In genomic region chr16:85475233-85475632, GRCh38 we compare ENCODE assay signal across 22 cellular contexts.
DNase-seq lines count a peak whose midpoint lies in the region; ATAC-seq and TF ChIP-seq lines count a peak whose summit lies in the region.
"Had no signal": no experiment of that assay in that cellular context is flagged by ENCODE, and none has a peak within 500 bp of the region (broad histone marks: within the 10 kb centered on the region; RNA-seq: fewer than 3 reads in every experiment).

No MANE protein-coding gene starts in this region.

- H2AFZ ChIP-seq in mesenchymal stem cell (ENCODE audit: low read depth, low read length): no peak overlapping the region

- H2BK15ac ChIP-seq in mesenchymal stem cell (ENCODE audit: low read depth, poor library complexity, severe bottlenecking): no peak overlapping the region

- no peak overlapping the region for H3K9ac ChIP-seq in mesenchymal stem cell (ENCODE audit: low read length)

- H3K4me3 Mint-ChIP-seq in WTC11: no peak overlapping the region
- H3K4me3 Mint-ChIP-seq in natural killer cell treated with Interleukin-12 subunit alpha and Interleukin-12 subunit beta and Interleukin-15 and Interleukin-18, amount 100 ng/mL, for 72 hours: no peak overlapping the region

- no peaks in the 10 kb centered on the region for H3K27me3 ChIP-seq in right atrium auricular region
- H3K27me3 ChIP-seq in mesenchymal stem cell (ENCODE audit: control insufficient read depth in 1 of 2, insufficient read depth in 1 of 2, low read length in 2 of 2): peaks cover 0 to 27% of the 10 kb centered on the region in 2 experiments
- no peaks in the 10 kb centered on the region for H3K27me3 ChIP-seq in dorsolateral prefrontal cortex
- H3K27me3 ChIP-seq: ascending aorta, colonic mucosa, heart left ventricle had no signal

- H3K27ac ChIP-seq in right atrium auricular region (peak overlapping the region; percentile 64 to 72), mesenchymal stem cell (ENCODE audit: low read length, poor library complexity, severe bottlenecking) (no peak overlapping the region), dorsolateral prefrontal cortex (peak overlapping the region in 2 of 59 donors; percentile 20 to 33)
- H3K27ac ChIP-seq: ascending aorta, colonic mucosa, epithelial cell of prostate, heart left ventricle had no signal

- H3K4me1 ChIP-seq in right atrium auricular region (peaks cover 0 to 52% of the 10 kb centered on the region in 2 donors), mesenchymal stem cell (ENCODE audit: control insufficient read depth, insufficient read depth, low read depth, low read length) (peaks cover 26% of the 10 kb centered on the region)
- H3K4me1 ChIP-seq: colonic mucosa had no signal

- 36% methylated on average over 8 of the region's 8 CpGs for WGBS in mesenchymal stem cell

- H3K18ac ChIP-seq in mesenchymal stem cell (ENCODE audit: low read depth in 1 of 2, low read length in 2 of 2): peak overlapping the region; percentile 14 to 42

- intact Hi-C loops in cardiac septum (cut with DNase I): no loop called here
- intact Hi-C loops in dorsolateral prefrontal cortex (cut with DNase I): no loop called here

- ATAC-seq in WTC11 (no peak), GM21723 (IDR thresholded peaks at IDR 0.05; ENCODE audit: unreplicated experiment) (no peak)
- no peak for ATAC-seq in natural killer cell treated with Interleukin-12 subunit alpha and Interleukin-12 subunit beta and Interleukin-15 and Interleukin-18, amount 100 ng/mL, for 72 hours
- ATAC-seq: mucosa of descending colon; stimulated activated naive CD8-positive, alpha-beta T cell treated with anti-CD3 and anti-CD28 coated beads, Interleukin-15, Interleukin-2, amounts not matched to agents 100 U/mL and 50 U/mL, for 24 hours had no signal

- H3K36me3 ChIP-seq in right atrium auricular region (no peaks in the 10 kb centered on the region), mesenchymal stem cell (ENCODE audit: control insufficient read depth in 1 of 2, insufficient read depth in 2 of 2, low read depth in 1 of 2, low read length in 2 of 2) (peaks cover 0 to 13% of the 10 kb centered on the region in 2 experiments)
- H3K36me3 ChIP-seq: colonic mucosa, heart left ventricle had no signal

- peaks cover 13% of the 10 kb centered on the region for H3K79me1 ChIP-seq in mesenchymal stem cell (replicated peaks; ENCODE audit: low read length, poor library complexity, severe bottlenecking)

- H3K4me3 ChIP-seq in right atrium auricular region: no peak overlapping the region
- H3K4me3 ChIP-seq in mesenchymal stem cell (ENCODE audit: insufficient read depth in 1 of 2, low read depth in 1 of 2, low read length in 2 of 2): no peak overlapping the region
- H3K4me3 ChIP-seq in dorsolateral prefrontal cortex: no peak overlapping the region
- H3K4me3 ChIP-seq: ascending aorta, colonic mucosa, heart left ventricle, mucosa of descending colon had no signal

- no peak overlapping the region for H2BK120ac ChIP-seq in mesenchymal stem cell (ENCODE audit: low read depth, low read length)

- no peak overlapping the region for H3K14ac ChIP-seq in mesenchymal stem cell (ENCODE audit: low read length in 2 of 2)

- no peak for DNase-seq in right atrium auricular region (ENCODE audit: low spot score)
- no peak for DNase-seq in cardiac septum (ENCODE audit: low spot score)
- no peak for DNase-seq in WTC11 (ENCODE audit: low spot score)
- DNase-seq in mesenchymal stem cell: no peak
- DNase-seq in dorsolateral prefrontal cortex: no peak
- no peak for DNase-seq in NOMO-1 treated with dmso at 0.1 percent for 144 hours (lab: John Stamatoyannopoulos, UW; ENCODE audit: unreplicated experiment)
- no peak for DNase-seq in natural killer cell treated with Interleukin-12 subunit alpha and Interleukin-12 subunit beta and Interleukin-15 and Interleukin-18, amount 100 ng/mL, for 72 hours (ENCODE audit: low spot score)
- DNase-seq: activated CD4-positive, CD25-positive, alpha-beta regulatory T cell; activated gamma-delta T cell; colonic mucosa; DMS153; heart left ventricle; kidney glomerular epithelial cell; mucosa of descending colon; NCI-H187 treated with DMSO at 0.1 percent for 48 hours; NCI-H82; posterior cingulate gyrus; RPMI8226; stimulated activated naive CD8-positive, alpha-beta T cell treated with anti-CD3 and anti-CD28 coated beads, Interleukin-15, Interleukin-2, amounts not matched to agents 100 U/mL and 50 U/mL, for 24 hours had no signal

- peak overlapping the region; percentile 79 for H3K27ac Mint-ChIP-seq in WTC11
- H3K27ac Mint-ChIP-seq in natural killer cell treated with Interleukin-12 subunit alpha and Interleukin-12 subunit beta and Interleukin-15 and Interleukin-18, amount 100 ng/mL, for 72 hours: no peak overlapping the region

- no peak overlapping the region for H3K4me2 ChIP-seq in mesenchymal stem cell (ENCODE audit: low read length, poor library complexity, severe bottlenecking)

- peak in 1 of 2 donors; percentile 10 for TF ChIP-seq CTCF in right atrium auricular region (IDR thresholded peaks at IDR 0.05)
- no peak for TF ChIP-seq CTCF in WTC11 (IDR thresholded peaks at IDR 0.05)
- TF ChIP-seq CTCF in dorsolateral prefrontal cortex (IDR thresholded peaks at IDR 0.05 in 54 of 56, conservative IDR thresholded peaks at IDR 0.05 in 2 of 56; ENCODE audit: low read depth in 1 of 56, partially characterized antibody in 56 of 56): no peak

- no peaks in the 10 kb centered on the region for H3K36me3 Mint-ChIP-seq in WTC11
- no peaks in the 10 kb centered on the region for H3K36me3 Mint-ChIP-seq in natural killer cell treated with Interleukin-12 subunit alpha and Interleukin-12 subunit beta and Interleukin-15 and Interleukin-18, amount 100 ng/mL, for 72 hours

- H3K4me1 Mint-ChIP-seq in WTC11: peaks cover 25% of the 10 kb centered on the region
- no peaks in the 10 kb centered on the region for H3K4me1 Mint-ChIP-seq in natural killer cell treated with Interleukin-12 subunit alpha and Interleukin-12 subunit beta and Interleukin-15 and Interleukin-18, amount 100 ng/mL, for 72 hours (ENCODE audit: low read depth in 2 of 2)

- peak overlapping the region in 1 of 2 experiments; percentile 51 for H2BK12ac ChIP-seq in mesenchymal stem cell (ENCODE audit: low read length in 2 of 2)

- 0 out of 2 replicates have a peak, but pooled peaks cover 2% of the 10 kb centered on the region for H3K27me3 Mint-ChIP-seq in WTC11 (ENCODE audit: low read depth)
- peaks cover 4 to 8% of the 10 kb centered on the region in 2 donors for H3K27me3 Mint-ChIP-seq in natural killer cell treated with Interleukin-12 subunit alpha and Interleukin-12 subunit beta and Interleukin-15 and Interleukin-18, amount 100 ng/mL, for 72 hours

- CTCF ChIA-PET in WTC11 (lab: Charles Lee): interaction anchor here (0.7 to 2.2 kb wide), 4 partner anchors 15 to 59 kb away, joined by 4 to 13 read pairs (median 8); no protein-coding TSS in a partner anchor

- POLR2A ChIA-PET in WTC11 (lab: Charles Lee): interaction anchor here (1.0 kb wide), 1 partner anchor 12 kb away, joined by 3 read pairs; no protein-coding TSS in a partner anchor

- H3K9me3 Mint-ChIP-seq in WTC11: no peaks in the 10 kb centered on the region
- no peaks in the 10 kb centered on the region for H3K9me3 Mint-ChIP-seq in natural killer cell treated with Interleukin-12 subunit alpha and Interleukin-12 subunit beta and Interleukin-15 and Interleukin-18, amount 100 ng/mL, for 72 hours

- peak overlapping the region; percentile 76 for H4K91ac ChIP-seq in mesenchymal stem cell (ENCODE audit: low read length)

- H3K9me3 ChIP-seq in right atrium auricular region (no peaks in the 10 kb centered on the region), mesenchymal stem cell (ENCODE audit: control insufficient read depth, low read length) (no peaks in the 10 kb centered on the region)
- H3K9me3 ChIP-seq: ascending aorta, colonic mucosa, heart left ventricle, mucosa of descending colon had no signal

- H3K4ac ChIP-seq in mesenchymal stem cell (ENCODE audit: low read depth in 1 of 2, low read length in 2 of 2): peak overlapping the region in 1 of 2 experiments; percentile 73

- H2AK5ac ChIP-seq in mesenchymal stem cell (ENCODE audit: low read length, severe bottlenecking): no peak overlapping the region

- H4K8ac ChIP-seq in mesenchymal stem cell (ENCODE audit: low read length): peak overlapping the region; percentile 5

- no peak overlapping the region for H2BK5ac ChIP-seq in mesenchymal stem cell (ENCODE audit: low read depth, low read length, poor library complexity, severe bottlenecking)

- H3K23ac ChIP-seq in mesenchymal stem cell (ENCODE audit: low read length in 2 of 2): no peak overlapping the region

TF ChIP-seq in WTC11, 78 proteins besides CTCF, POLR2A, EP300 and RAD21 (continues in another document):
- TF ChIP-seq PRRX2 (CRISPR knock-in tag; IDR thresholded peaks at IDR 0.05): no peak
- no peak for TF ChIP-seq ZSCAN18 (CRISPR knock-in tag; IDR thresholded peaks at IDR 0.05)
- TF ChIP-seq ZNF671 (CRISPR knock-in tag; IDR thresholded peaks at IDR 0.05): no peak
- TF ChIP-seq TP53 (CRISPR knock-in tag; IDR thresholded peaks at IDR 0.05): no peak
- TF ChIP-seq MYBL2 (CRISPR knock-in tag; IDR thresholded peaks at IDR 0.05): no peak
